In the genomic region with DNA sequence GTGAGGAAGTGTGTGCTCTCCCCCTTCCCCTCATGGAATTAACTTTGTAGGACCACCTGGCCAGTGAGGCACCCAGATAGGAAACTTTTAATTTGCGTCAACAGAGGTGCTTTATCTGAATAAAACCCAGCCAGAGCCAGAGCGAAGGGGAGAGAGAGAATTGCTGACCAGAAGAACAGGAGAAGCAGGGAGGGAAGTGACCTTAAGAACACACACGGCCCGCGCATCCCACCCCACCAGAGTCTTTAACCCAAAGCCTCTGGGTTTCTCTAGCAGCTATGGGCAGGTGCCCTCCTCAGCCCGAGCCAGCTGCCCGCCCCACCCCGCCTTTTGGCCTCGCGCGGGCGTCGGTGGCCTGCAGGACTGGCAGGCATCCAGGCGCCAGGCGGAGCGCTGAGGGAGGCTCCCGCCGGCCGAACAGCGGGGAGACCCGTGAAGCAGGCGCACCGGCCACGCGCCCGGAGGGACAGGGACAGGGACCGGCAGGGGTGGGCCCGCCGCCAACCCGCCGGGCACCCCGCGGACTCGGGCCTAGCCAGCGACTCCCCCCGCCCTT, we compare ENCODE assay signal across 7 cellular contexts. TPM values are rescaled to one million over a fixed set of nuclear protein-coding genes. Genes with fewer than 3 reads are reported as not detected.
A peak's percentile ranks its signal among the peaks of the same experiment; 100 is the strongest.
DNase-seq lines count a peak whose midpoint lies in the region; ATAC-seq and TF ChIP-seq lines count a peak whose summit lies in the region.

No MANE protein-coding gene starts in this region.

- peak overlapping the region; percentile 56 for H3K4ac ChIP-seq in trophoblast cell (ENCODE audit: low read depth, low read length)

- peak overlapping the region; percentile 93 for H3K14ac ChIP-seq in trophoblast cell (ENCODE audit: low read length)

- H2BK120ac ChIP-seq in trophoblast cell (ENCODE audit: insufficient read depth, low read length, poor library complexity), result peak overlapping the region; percentile 54

- H2AK5ac ChIP-seq in trophoblast cell (ENCODE audit: low read length), result no peak overlapping the region

- H2BK12ac ChIP-seq in trophoblast cell (ENCODE audit: low read length), result no peak overlapping the region

- peak in 1 of 2 donors; percentile 22 for TF ChIP-seq POLR2A in Peyer's patch (IDR thresholded peaks at IDR 0.05)

- peak overlapping the region; percentile 82 for H4K12ac ChIP-seq in trophoblast cell (ENCODE audit: low read depth, low read length)

- H2AFZ ChIP-seq in trophoblast cell (ENCODE audit: insufficient read depth, low read length, poor library complexity), result peak overlapping the region; percentile 90

- peak; percentile 23 for ATAC-seq in GM21390 (IDR thresholded peaks at IDR 0.05; ENCODE audit: unreplicated experiment)
- ATAC-seq in left ventricle myocardium superior, result peak; percentile 84

- H4K91ac ChIP-seq in trophoblast cell (ENCODE audit: low read depth, low read length), result peak overlapping the region; percentile 81

- H3K4me1 ChIP-seq in ES-I3 (ENCODE audit: insufficient read depth, low read length) (no peaks in the 10 kb centered on the region; the same call in 1 of the 2 replicates), Peyer's patch (peaks cover 0 to 32% (median 2%) of the 10 kb centered on the region in 4 donors), ascending aorta (peaks cover 0 to 4% of the 10 kb centered on the region in 2 donors), trophoblast cell (ENCODE audit: control insufficient read depth in 1 of 2, insufficient read depth in 2 of 2, low read length in 2 of 2) (no peaks in the 10 kb centered on the region)

- H3K18ac ChIP-seq in trophoblast cell (ENCODE audit: low read length), result peak overlapping the region; percentile 92

- H3K36me3 ChIP-seq in ES-I3 (ENCODE audit: insufficient read depth, low read length), result no peaks in the 10 kb centered on the region
- H3K36me3 ChIP-seq in Peyer's patch, result peaks cover 0 to 5% (median 0%) of the 10 kb centered on the region in 3 donors
- H3K36me3 ChIP-seq in ascending aorta, result peaks cover 0 to 10% of the 10 kb centered on the region in 2 donors
- no peaks in the 10 kb centered on the region for H3K36me3 ChIP-seq in trophoblast cell (ENCODE audit: control insufficient read depth in 1 of 2, insufficient read depth in 2 of 2, low read length in 2 of 2)

- peak overlapping the region; percentile 87 for H3K4me2 ChIP-seq in trophoblast cell (ENCODE audit: low read length)

- peak in 1 of 6 experiments; percentile 6 for TF ChIP-seq CTCF in Peyer's patch (IDR thresholded peaks at IDR 0.05)
- no peak for TF ChIP-seq CTCF in ascending aorta (IDR thresholded peaks at IDR 0.05)

- WGBS in trophoblast cell (ENCODE audit: extremely low coverage, insufficient coverage, insufficient read length), result no CpG with 5 or more reads among the region's 36 CpGs

- peak; percentile 20 for DNase-seq in HS-5 (ENCODE audit: low read depth)
- DNase-seq in Peyer's patch, result peak; percentile 59 to 92 (median 88)
- DNase-seq in ascending aorta (ENCODE audit: low spot score in 2 of 2), result peak in 1 of 2 donors; percentile 84
- DNase-seq in left ventricle myocardium superior, result peak; percentile 92
- peak; percentile 58 to 69 for DNase-seq in trophoblast cell

- H3K27ac ChIP-seq in Peyer's patch, result peak overlapping the region; percentile 99 to 100 (median 100)
- peak overlapping the region; percentile 100 for H3K27ac ChIP-seq in ascending aorta
- H3K27ac ChIP-seq in trophoblast cell (ENCODE audit: low read depth, low read length), result peak overlapping the region; percentile 86

- intact Hi-C loops in ascending aorta (cut with DNase I), result loop anchor here (1.0 to 5.0 kb wide), 5 partner anchors 104 to 1965 kb away; a partner anchor contains a TSS
- intact Hi-C loops in left ventricle myocardium superior (cut with micrococcal nuclease), result no loop called here

- peaks cover 8% of the 10 kb centered on the region for H3K79me2 ChIP-seq in trophoblast cell (ENCODE audit: control insufficient read depth, insufficient read depth, low read length, poor library complexity)

- H3K23ac ChIP-seq in trophoblast cell (ENCODE audit: low read length), result no peak overlapping the region

- peak overlapping the region; percentile 88 for H2BK5ac ChIP-seq in trophoblast cell (ENCODE audit: low read depth, low read length, poor library complexity)

- H3K9ac ChIP-seq in ES-I3 (ENCODE audit: low read depth, low read length), result peak overlapping the region; percentile 95
- no peak overlapping the region for H3K9ac ChIP-seq in trophoblast cell (ENCODE audit: low read length)

- H4K8ac ChIP-seq in trophoblast cell (ENCODE audit: low read depth, low read length), result peak overlapping the region; percentile 90

- H3K27me3 ChIP-seq in Peyer's patch, result no peaks in the 10 kb centered on the region
- no peaks in the 10 kb centered on the region for H3K27me3 ChIP-seq in ascending aorta
- H3K27me3 ChIP-seq in trophoblast cell (ENCODE audit: insufficient read depth, low read length), result no peaks in the 10 kb centered on the region

- H3K79me1 ChIP-seq in trophoblast cell (ENCODE audit: low read length), result peaks cover 11% of the 10 kb centered on the region

- H3K4me3 ChIP-seq in Peyer's patch (peak overlapping the region; percentile 82 to 99 (median 92)), ascending aorta (peak overlapping the region; percentile 95 to 99), trophoblast cell (ENCODE audit: low read depth, low read length) (peak overlapping the region; percentile 85)

- H3K9me3 ChIP-seq in ES-I3 (ENCODE audit: control insufficient read depth, insufficient read depth, low read length) (no peaks in the 10 kb centered on the region), Peyer's patch (no peaks in the 10 kb centered on the region), ascending aorta (no peaks in the 10 kb centered on the region), trophoblast cell (ENCODE audit: insufficient read depth, low read depth, low read length) (no peaks in the 10 kb centered on the region)

RNA-seq across cellular contexts. Expression of a gene that starts 0.6 kb away (rescaled TPM):
- 100 to 1,000 TPM in 2 of 4 donors, 10 to 100 TPM in 2; 33.8 to 137 (median 93.9) TPM for total RNA-seq in Peyer's patch
- 41.3 TPM for total RNA-seq in ascending aorta
- total RNA-seq in left ventricle myocardium superior, result 39.4 TPM
- 12.3 and 12.4 TPM in 2 replicates for polyA plus RNA-seq in trophoblast cell (2013)
